17 cellular contexts compared by ENCODE assay signal in the genomic region with DNA sequence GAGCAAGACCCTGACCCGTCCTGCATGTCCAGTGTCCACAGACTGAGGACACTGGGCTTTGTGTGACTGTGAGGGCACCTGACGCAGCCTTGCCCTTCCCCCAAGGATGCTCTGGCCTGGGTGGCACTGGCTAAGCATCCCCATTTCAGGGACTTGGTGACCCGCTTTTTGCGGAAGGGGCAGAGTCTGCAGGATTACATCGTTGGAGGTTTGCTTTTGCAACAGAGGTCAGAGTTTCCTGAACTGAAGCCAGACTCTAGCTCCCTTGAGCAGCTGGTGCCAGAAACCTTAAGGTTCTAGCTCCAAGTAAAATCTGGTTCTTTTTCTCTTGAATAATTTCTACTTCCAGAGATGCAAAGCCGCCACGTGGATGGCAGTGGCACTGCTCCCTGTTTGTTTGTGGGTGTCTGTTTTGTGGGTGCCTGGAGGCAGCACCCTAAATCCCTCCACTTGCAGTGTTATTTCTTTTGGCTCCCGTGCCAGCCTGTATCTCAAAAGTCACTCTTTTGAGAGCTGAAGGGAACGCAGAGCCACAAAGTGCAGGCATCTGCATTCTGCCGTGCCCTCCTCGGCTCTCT.
DNase-seq lines count a peak whose midpoint lies in the region; ATAC-seq and TF ChIP-seq lines count a peak whose summit lies in the region.
"Had no signal": no experiment of that assay in that cellular context is flagged by ENCODE, and none has a peak within 500 bp of the region (broad histone marks: within the 10 kb centered on the region; RNA-seq: fewer than 3 reads in every experiment).

No MANE protein-coding gene starts in this region.

- no peak overlapping the region for H2AFZ ChIP-seq in GM23338

- H3K9me2 ChIP-seq in GM23338 (ENCODE audit: insufficient read depth) = no peaks in the 10 kb centered on the region

- H3K4me3 Mint-ChIP-seq in GM23338 (no peak overlapping the region), mesothelial cell of epicardium (no peak overlapping the region)
- H3K4me3 Mint-ChIP-seq: activated naive CD8-positive, alpha-beta T cell; naive thymus-derived CD8-positive, alpha-beta T cell had no signal

- no peaks in the 10 kb centered on the region for H3K27me3 ChIP-seq in GM23338 (ENCODE audit: insufficient read depth)
- H3K27me3 ChIP-seq: MG63 had no signal

- H3K27ac Mint-ChIP-seq in GM23338 (peak overlapping the region; percentile 66; the same call in 1 of the 2 replicates), mesothelial cell of epicardium (no peak overlapping the region)
- H3K27ac Mint-ChIP-seq: activated naive CD8-positive, alpha-beta T cell; naive thymus-derived CD8-positive, alpha-beta T cell had no signal

- H3K36me3 Mint-ChIP-seq in GM23338 (ENCODE audit: low read depth) (no peaks in the 10 kb centered on the region), mesothelial cell of epicardium (no peaks in the 10 kb centered on the region)
- H3K36me3 Mint-ChIP-seq: activated naive CD8-positive, alpha-beta T cell; naive thymus-derived CD8-positive, alpha-beta T cell had no signal

- H3K27ac ChIP-seq in GM23338 (ENCODE audit: low read depth) = no peak overlapping the region

- no peaks in the 10 kb centered on the region for H3F3A ChIP-seq in GM23338 (replicated peaks; ENCODE audit: low read depth)

- H3K4me3 ChIP-seq in GM23338 (no peak overlapping the region), fibroblast of villous mesenchyme (ENCODE audit: low read depth, low read length) (no peak overlapping the region), retinal pigment epithelial cell (ENCODE audit: low read length) (no peak overlapping the region)
- H3K4me3 ChIP-seq: MG63 had no signal

- H4K20me1 ChIP-seq in GM23338 (replicated peaks; ENCODE audit: insufficient read depth) = no peaks in the 10 kb centered on the region; the same call in 1 of the 2 replicates

- peaks cover 7% of the 10 kb centered on the region for H3K27me3 Mint-ChIP-seq in GM23338 (ENCODE audit: insufficient read depth, low read depth, poor library complexity)
- no peaks in the 10 kb centered on the region for H3K27me3 Mint-ChIP-seq in mesothelial cell of epicardium (ENCODE audit: low read depth)

- H3K4me2 ChIP-seq in GM23338 = no peak overlapping the region

- TF ChIP-seq CTCF in GM23338 (conservative IDR thresholded peaks at IDR 0.05; ENCODE audit: low read depth in 2 of 2) = 0 out of 4 replicates have a peak, but pooled peaks of 1 of the 2 experiments have one; percentile 14
- no peak for TF ChIP-seq CTCF in fibroblast of villous mesenchyme (IDR thresholded peaks at IDR 0.05; ENCODE audit: insufficient read depth, low read depth, low read length)
- TF ChIP-seq CTCF in retinal pigment epithelial cell (conservative IDR thresholded peaks at IDR 0.05; ENCODE audit: low read depth, low read length) = peak; percentile 37
- no peak for TF ChIP-seq CTCF in mesothelial cell of epicardium (IDR thresholded peaks at IDR 0.05; ENCODE audit: unreplicated experiment)

- ATAC-seq in GM23338 (no peak), HG03175 (IDR thresholded peaks at IDR 0.05; ENCODE audit: unreplicated experiment) (no peak), GM21723 (IDR thresholded peaks at IDR 0.05; ENCODE audit: unreplicated experiment) (no peak)
- ATAC-seq: naive thymus-derived CD8-positive, alpha-beta T cell had no signal

- H3K9me3 Mint-ChIP-seq in GM23338 = no peaks in the 10 kb centered on the region
- no peaks in the 10 kb centered on the region for H3K9me3 Mint-ChIP-seq in mesothelial cell of epicardium
- H3K9me3 Mint-ChIP-seq: naive thymus-derived CD8-positive, alpha-beta T cell had no signal

- DNase-seq in GM23338 (ENCODE audit: low spot score) (no peak), amniotic epithelial cell (ENCODE audit: low read depth) (peak; percentile 31), fibroblast of villous mesenchyme (ENCODE audit: low read depth) (peak; percentile 33), retinal pigment epithelial cell (ENCODE audit: low read depth) (no peak), mesothelial cell of epicardium (ENCODE audit: low spot score in 2 of 2, unreplicated experiment in 2 of 2) (no peak), germinal center (ENCODE audit: low spot score) (no peak)
- DNase-seq: activated CD4-positive, alpha-beta T cell treated with anti-CD3 and anti-CD28 coated beads for 48 hours; activated T-cell treated with anti-CD3 and anti-CD28 coated beads for 4 hours; AML-193; MG63; naive thymus-derived CD8-positive, alpha-beta T cell; NCI-H2107; stimulated activated CD4-positive, alpha-beta T cell treated with anti-CD3 and anti-CD28 coated beads, Interleukin-2, amount 100 ng/mL, for 24 hours; trophoblast cell had no signal

- no peaks in the 10 kb centered on the region for H3K36me3 ChIP-seq in GM23338 (ENCODE audit: insufficient read depth)
- H3K36me3 ChIP-seq: MG63 had no signal

- H3K79me2 ChIP-seq in GM23338 (replicated peaks; ENCODE audit: insufficient read depth) = no peaks in the 10 kb centered on the region

- H3K4me1 ChIP-seq in GM23338 (ENCODE audit: insufficient read depth) = no peaks in the 10 kb centered on the region; the same call in 1 of the 2 replicates

- H3K4me1 Mint-ChIP-seq in GM23338 (peaks cover 19% of the 10 kb centered on the region), mesothelial cell of epicardium (peaks cover 15% of the 10 kb centered on the region)
- H3K4me1 Mint-ChIP-seq: naive thymus-derived CD8-positive, alpha-beta T cell had no signal

TF ChIP-seq in GM23338, 12 proteins besides CTCF, POLR2A, EP300 and RAD21:
- TF ChIP-seq ZNF114 (CRISPR knock-in tag; IDR thresholded peaks at IDR 0.05) (no peak), ZNF331 (CRISPR knock-in tag; IDR thresholded peaks at IDR 0.05; ENCODE audit: low read depth) (no peak)

Comparison
In these comparisons a context has a peak if more than half of its experiments do, and no peak if none do; other contexts are left out.
1. DNase-seq: peak in amniotic epithelial cell (single experiment) and fibroblast of villous mesenchyme (single experiment); none in GM23338 (single experiment), retinal pigment epithelial cell (single experiment), mesothelial cell of epicardium (0 of 2) and germinal center (single experiment).